In the genomic region with DNA sequence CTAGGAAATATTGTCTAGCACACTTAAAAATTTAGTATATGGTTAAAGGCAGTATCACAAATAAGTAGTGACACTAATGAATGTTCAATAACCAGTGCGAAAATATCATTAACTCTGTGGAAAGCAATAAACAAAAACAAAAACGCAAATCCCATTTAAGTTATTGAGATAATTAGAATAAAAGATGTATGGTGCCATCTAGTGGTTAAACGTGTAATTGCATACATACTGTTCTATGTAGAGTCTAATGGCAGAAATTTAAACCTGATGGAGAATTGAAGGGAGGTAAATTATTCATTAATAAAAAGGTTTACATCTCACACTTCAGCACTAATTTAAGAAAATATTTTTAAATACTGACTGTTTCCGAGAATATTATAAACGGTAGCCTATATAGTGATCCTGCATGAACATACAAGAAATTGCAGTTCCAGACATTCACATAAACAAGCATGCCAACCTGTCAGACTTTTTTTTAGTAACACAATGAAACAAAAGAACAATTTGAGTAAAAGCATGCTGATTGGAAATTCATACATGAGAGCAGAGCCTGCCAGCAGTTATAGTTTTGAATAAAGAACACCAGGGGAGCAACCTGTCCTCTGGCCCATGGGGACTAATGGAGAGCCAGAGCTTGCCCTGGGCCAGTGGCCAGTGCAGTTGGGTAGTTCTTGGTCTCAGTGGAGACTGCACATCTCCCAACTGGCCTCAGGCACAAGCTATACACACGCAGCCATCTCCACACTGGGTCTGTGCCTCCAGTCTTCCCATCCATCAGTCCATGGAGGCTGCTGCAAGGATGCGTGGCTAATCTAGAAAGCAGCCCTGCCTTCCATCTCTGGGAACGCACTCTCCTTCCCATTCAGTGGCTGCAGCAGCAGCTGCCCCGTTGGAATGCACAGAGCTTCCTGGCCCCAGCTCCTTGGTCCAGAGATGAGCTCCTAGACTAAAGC, we compare ENCODE assay signal across 7 cellular contexts. TPM values are rescaled to one million over a fixed set of nuclear protein-coding genes. Genes with fewer than 3 reads are reported as not detected.
DNase-seq lines count a peak whose midpoint lies in the region; ATAC-seq and TF ChIP-seq lines count a peak whose summit lies in the region.

No MANE protein-coding gene starts in this region.

- WGBS in iPS DF 6.9 (ENCODE audit: insufficient coverage, insufficient read length) = no CpG with 5 or more reads among the region's 9 CpGs
- WGBS in testis, 2 donors = 29 to 38% methylated on average over 7 to 9 of the region's 9 CpGs

- in situ Hi-C loops in astrocyte of the spinal cord (cut with HindIII; ENCODE audit: low sequenced_read_pairs) = no loop called here

- DNase-seq in GM06990 (ENCODE audit: extremely low read depth, insufficient read length) (peak; percentile 53), NCI-H2227 (lab: John Stamatoyannopoulos, UW; ENCODE audit: unreplicated experiment) (peak; percentile 85), astrocyte of the spinal cord (ENCODE audit: low read depth, low spot score) (peak; percentile 70), iPS DF 6.9 (ENCODE audit: low read depth, low spot score) (peak; percentile 25), testis (no peak)

- H3K27me3 ChIP-seq in GM06990 (replicated peaks; ENCODE audit: control insufficient read depth, insufficient read depth, low read length) = no peaks in the 10 kb centered on the region
- no peaks in the 10 kb centered on the region for H3K27me3 ChIP-seq in iPS DF 6.9 (ENCODE audit: control insufficient read depth, insufficient read depth, low read length)
- H3K27me3 ChIP-seq in testis = no peaks in the 10 kb centered on the region

- H3K9me3 ChIP-seq in iPS DF 6.9 (ENCODE audit: control insufficient read depth, insufficient read depth, low read length) (no peaks in the 10 kb centered on the region), testis (no peaks in the 10 kb centered on the region)

- ATAC-seq in HG02763 (IDR thresholded peaks at IDR 0.05; ENCODE audit: unreplicated experiment) = peak; percentile 37
- no peak for ATAC-seq in HG02970 (IDR thresholded peaks at IDR 0.05; ENCODE audit: low FRiP score, unreplicated experiment)

- peak; percentile 43 for TF ChIP-seq CTCF in GM06990 (IDR thresholded peaks at IDR 0.05; ENCODE audit: insufficient read depth, low read length, poor library complexity, severe bottlenecking)
- peak; percentile 60 for TF ChIP-seq CTCF in astrocyte of the spinal cord (IDR thresholded peaks at IDR 0.05; ENCODE audit: low read depth, low read length)
- TF ChIP-seq CTCF in testis (IDR thresholded peaks at IDR 0.05) = peak; percentile 41 to 92 (median 50)

- H3K36me3 ChIP-seq in GM06990 (ENCODE audit: control insufficient read depth, insufficient read depth, low read length) (no peaks in the 10 kb centered on the region), iPS DF 6.9 (ENCODE audit: control insufficient read depth, insufficient read depth, low read length) (no peaks in the 10 kb centered on the region), testis (ENCODE audit: low read depth, missing control alignments) (no peaks in the 10 kb centered on the region)

- no peak overlapping the region for H3K4me3 ChIP-seq in GM06990 (replicated peaks; ENCODE audit: low read depth, low read length)
- no peak overlapping the region for H3K4me3 ChIP-seq in astrocyte of the spinal cord (ENCODE audit: low read depth, low read length)
- H3K4me3 ChIP-seq in iPS DF 6.9 (ENCODE audit: low read length) = no peak overlapping the region
- H3K4me3 ChIP-seq in testis = no peak overlapping the region

- intact Hi-C loops in testis (cut with DNase I; ENCODE audit: low total_unique reads) = no loop called here

- H3K4me1 ChIP-seq in iPS DF 6.9 (ENCODE audit: control insufficient read depth, insufficient read depth, low read length) (no peaks in the 10 kb centered on the region), testis (no peaks in the 10 kb centered on the region)

- H3K27ac ChIP-seq in iPS DF 6.9 (ENCODE audit: low read length) (no peak overlapping the region), testis (no peak overlapping the region)

- TF ChIP-seq POLR2A in testis (IDR thresholded peaks at IDR 0.05) = no peak

RNA-seq across cellular contexts. Expression of gene GCG, which starts 28.0 kb away (rescaled TPM):
- not detected for total RNA-seq in testis
- not detected for polyA plus RNA-seq in testis (ENCODE audit: insufficient read depth, low read depth, low replicate concordance)

RNA-seq across cellular contexts. Expression of gene DPP4, which starts 50.1 kb away (rescaled TPM):
- 1 to 10 TPM; 1.2 to 1.7 TPM for total RNA-seq in testis
- polyA plus RNA-seq in testis (ENCODE audit: insufficient read depth, low read depth, low replicate concordance) = 6.3 TPM
